Comparison of ENCODE assay signal across 25 cellular contexts in the genomic region with DNA sequence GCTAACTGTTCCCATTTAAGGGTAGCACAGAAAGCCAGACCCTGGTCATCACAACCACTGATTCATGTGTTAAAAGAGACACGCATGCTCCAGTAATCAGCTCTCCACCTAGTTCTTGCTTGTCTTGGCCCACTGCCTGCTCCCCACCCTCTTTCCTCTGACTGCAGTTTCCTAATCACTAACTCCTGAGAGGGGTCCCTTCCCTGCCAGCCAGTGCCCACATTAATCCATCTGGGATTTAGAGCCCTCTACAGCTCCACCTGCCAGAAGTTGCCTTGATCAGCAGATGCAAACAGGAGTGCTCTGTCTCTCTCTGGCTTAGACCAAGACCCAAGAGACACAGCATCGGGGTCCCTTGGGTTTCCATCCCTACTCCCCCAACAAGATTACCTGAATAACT.
"Had no signal": no experiment of that assay in that cellular context is flagged by ENCODE, and none has a peak within 500 bp of the region (broad histone marks: within the 10 kb centered on the region; RNA-seq: fewer than 3 reads in every experiment).

No MANE protein-coding gene starts in this region.

- H3K9me3 ChIP-seq: gastroesophageal sphincter, heart right ventricle, mucosa of descending colon, prostate gland, tibial nerve had no signal

- H3K4me3 Mint-ChIP-seq: activated naive CD8-positive, alpha-beta T cell treated with anti-CD3 and anti-CD28 coated beads, Interleukin-2, amount 10 ng/mL, durations not matched to agents 7 days and 5 days; activated T-helper 1 cell treated with anti-CD3 and anti-CD28 coated beads, Interleukin-12 subunit alpha, Interleukin-12 subunit beta, Interleukin-2, Interleukin-4 antibody, amounts not matched to agents 30 ng/mL and 10 ng/mL and 1 ng/mL, durations not matched to agents 14 hours and 24 hours and 36 hours; brain; immature natural killer cell; naive B cell; neural progenitor cell had no signal

- H3K36me3 Mint-ChIP-seq: activated naive CD8-positive, alpha-beta T cell treated with anti-CD3 and anti-CD28 coated beads, Interleukin-2, amount 10 ng/mL, durations not matched to agents 7 days and 5 days; brain; immature natural killer cell; naive B cell; neural progenitor cell had no signal

- H3K4me1 ChIP-seq: gastroesophageal sphincter, heart right ventricle, neural progenitor cell, prostate gland, tibial nerve had no signal

- H3K36me3 ChIP-seq: gastroesophageal sphincter, heart right ventricle, neural progenitor cell, prostate gland, tibial nerve had no signal

- H3K27me3 Mint-ChIP-seq: naive B cell had no signal

- DNase-seq: activated CD4-positive, alpha-beta T cell treated with anti-CD3 and anti-CD28 coated beads, Interleukin-2, amount 50 U/mL, for 4 hours; activated gamma-delta T cell treated with Interleukin-2 at 50 U/mL for 16 hours; activated naive CD8-positive, alpha-beta T cell treated with anti-CD3 and anti-CD28 coated beads, Interleukin-2, amount 10 ng/mL, durations not matched to agents 7 days and 5 days; activated T-cell treated with anti-CD3 and anti-CD28 coated beads for 4 hours; anterior cingulate cortex; central memory CD4-positive, alpha-beta T cell; erythroblast; heart right ventricle; immature natural killer cell; mesenchymal stem cell; mucosa of descending colon; naive B cell; right cardiac atrium; stimulated activated CD4-positive, alpha-beta T cell treated with anti-CD3 and anti-CD28 coated beads, Interleukin-2, amount 100 ng/mL, for 24 hours; stimulated activated naive CD8-positive, alpha-beta T cell treated with anti-CD3 and anti-CD28 coated beads, Interleukin-15, Interleukin-2, amounts not matched to agents 100 U/mL and 50 U/mL, for 24 hours; substantia nigra; T-helper 2 cell had no signal

- ATAC-seq: heart right ventricle; mucosa of descending colon; right cardiac atrium; stimulated activated naive CD8-positive, alpha-beta T cell treated with anti-CD3 and anti-CD28 coated beads, Interleukin-15, Interleukin-2, amounts not matched to agents 100 U/mL and 50 U/mL, for 24 hours had no signal

- H3K27me3 ChIP-seq: gastroesophageal sphincter, heart right ventricle, neural progenitor cell, tibial nerve had no signal

- H3K4me3 ChIP-seq: coronary artery, gastroesophageal sphincter, heart right ventricle, mucosa of descending colon, neural progenitor cell, prostate gland, tibial nerve had no signal

- H3K9me3 Mint-ChIP-seq: activated T-helper 1 cell treated with anti-CD3 and anti-CD28 coated beads, Interleukin-12 subunit alpha, Interleukin-12 subunit beta, Interleukin-2, Interleukin-4 antibody, amounts not matched to agents 30 ng/mL and 10 ng/mL and 1 ng/mL, durations not matched to agents 14 hours and 24 hours and 36 hours; brain; immature natural killer cell; naive B cell had no signal

- H3K4me1 Mint-ChIP-seq: activated naive CD8-positive, alpha-beta T cell treated with anti-CD3 and anti-CD28 coated beads, Interleukin-2, amount 10 ng/mL, durations not matched to agents 7 days and 5 days; naive B cell; neural progenitor cell had no signal

- H3K27ac ChIP-seq: coronary artery, gastroesophageal sphincter, heart right ventricle, neural progenitor cell, prostate gland, tibial nerve, VCaP had no signal

- H3K27ac Mint-ChIP-seq: activated naive CD8-positive, alpha-beta T cell treated with anti-CD3 and anti-CD28 coated beads, Interleukin-2, amount 10 ng/mL, durations not matched to agents 7 days and 5 days; activated T-helper 1 cell treated with anti-CD3 and anti-CD28 coated beads, Interleukin-12 subunit alpha, Interleukin-12 subunit beta, Interleukin-2, Interleukin-4 antibody, amounts not matched to agents 30 ng/mL and 10 ng/mL and 1 ng/mL, durations not matched to agents 14 hours and 24 hours and 36 hours; brain; immature natural killer cell; naive B cell; neural progenitor cell had no signal
